Comparison of ENCODE assay signal across 8 cellular contexts in genomic region chr4:87042986-87043820, GRCh38.
DNase-seq lines count a peak whose midpoint lies in the region; ATAC-seq and TF ChIP-seq lines count a peak whose summit lies in the region.

No MANE protein-coding gene starts in this region.

- in situ Hi-C loops in Caki2 (cut with HindIII; ENCODE audit: low pct_unique_long_range_greater_than_20kb, low sequenced_read_pairs) (no loop called here), SK-MEL-5 (cut with HindIII; ENCODE audit: low pct_unique_long_range_greater_than_20kb, low sequenced_read_pairs) (no loop called here)

- H3K4me1 ChIP-seq in mucosa of descending colon (ENCODE audit: low read depth) = peaks cover 18% of the 10 kb centered on the region

- no peak for TF ChIP-seq CTCF in mucosa of descending colon (IDR thresholded peaks at IDR 0.05)

- no peaks in the 10 kb centered on the region for H3K36me3 ChIP-seq in mucosa of descending colon (ENCODE audit: low read depth)

- H3K9me3 ChIP-seq in mucosa of descending colon = no peaks in the 10 kb centered on the region

- ATAC-seq in GM21619 (IDR thresholded peaks at IDR 0.05; ENCODE audit: unreplicated experiment) = peak; percentile 42
- ATAC-seq in mucosa of descending colon = peak; percentile 43
- no peak for ATAC-seq in HG02642 (IDR thresholded peaks at IDR 0.05; ENCODE audit: poor library complexity, unreplicated experiment)

- H3K4me3 ChIP-seq in mucosa of descending colon = no peak overlapping the region

- intact Hi-C loops in mucosa of descending colon (cut with DNase I, micrococcal nuclease) = no loop called here

- DNase-seq in Caki2 (ENCODE audit: low read depth) (peak; percentile 57), SK-MEL-5 (ENCODE audit: low read depth, low spot score) (peak; percentile 80), mucosa of descending colon (no peak), T-helper 9 cell (no peak), H4 (ENCODE audit: low spot score) (no peak)
- no peak for DNase-seq in activated CD4-positive, alpha-beta T cell treated with anti-CD3 and anti-CD28 coated beads for 4 hours

Comparison
In these comparisons a context has a peak if more than half of its experiments do, and no peak if none do; other contexts are left out.
1. DNase-seq: peak in Caki2 (single experiment) and SK-MEL-5 (single experiment); none in mucosa of descending colon (0 of 3), T-helper 9 cell (single experiment), activated CD4-positive, alpha-beta T cell treated with anti-CD3 and anti-CD28 coated beads for 4 hours (0 of 2) and H4 (single experiment).